In the genomic region with DNA sequence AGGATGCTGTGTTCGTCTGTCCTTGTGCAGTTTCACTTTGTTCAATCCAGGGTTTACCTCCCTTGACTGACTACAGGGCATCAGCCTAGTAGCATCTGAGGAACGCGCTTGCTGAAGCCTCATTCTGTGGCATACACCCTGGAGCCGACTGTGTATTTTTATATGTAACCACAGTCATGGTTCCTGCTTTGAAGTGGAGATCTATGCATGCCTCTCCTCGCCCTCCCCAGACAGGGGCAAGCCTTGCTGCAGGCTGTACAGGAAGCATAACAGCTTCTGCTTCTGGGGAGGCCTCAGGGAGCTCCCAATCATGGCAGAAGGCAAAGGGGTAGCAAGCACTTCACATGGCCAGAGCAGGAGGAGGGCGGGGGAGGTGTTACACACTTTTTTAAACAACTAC, we compare ENCODE assay signal across 19 cellular contexts.
DNase-seq lines count a peak whose midpoint lies in the region; ATAC-seq, FAIRE-seq and TF ChIP-seq lines count a peak whose summit lies in the region.
"Had no signal": no experiment of that assay in that cellular context is flagged by ENCODE, and none has a peak within 500 bp of the region (broad histone marks: within the 10 kb centered on the region; RNA-seq: fewer than 3 reads in every experiment).

No MANE protein-coding gene starts in this region.

- peaks cover 20% of the 10 kb centered on the region for H3K9me3 Mint-ChIP-seq in activated naive CD4-positive, alpha-beta T cell treated with anti-CD3 and anti-CD28 coated beads, Interleukin-2, amount 10 ng/mL, durations not matched to agents 7 days and 5 days

- H2AFZ ChIP-seq in H1 (ENCODE audit: low read length) = no peak overlapping the region

- H3K4me1 Mint-ChIP-seq in activated naive CD4-positive, alpha-beta T cell treated with anti-CD3 and anti-CD28 coated beads, Interleukin-2, amount 10 ng/mL, durations not matched to agents 7 days and 5 days = peaks cover 12% of the 10 kb centered on the region
- peaks cover 13% of the 10 kb centered on the region for H3K4me1 Mint-ChIP-seq in T-helper 17 cell

- peaks cover 0 to 4% of the 10 kb centered on the region in 2 experiments for H4K20me1 ChIP-seq in H1 (replicated peaks in 1 of 2; ENCODE audit: control insufficient read depth in 1 of 2, insufficient read depth in 2 of 2, low read length in 2 of 2)

- peak; percentile 26 for DNase-seq in activated naive CD4-positive, alpha-beta T cell treated with anti-CD3 and anti-CD28 coated beads, Interleukin-2, amount 10 ng/mL, durations not matched to agents 7 days and 5 days
- DNase-seq in activated naive CD4-positive, alpha-beta T cell (lab: John Stamatoyannopoulos, UW) = no peak
- DNase-seq in Daoy (ENCODE audit: low read depth) = peak; percentile 19
- DNase-seq in T-helper 17 cell = no peak
- DNase-seq in H1 (ENCODE audit: low read depth in 1 of 2, low spot score in 2 of 2) = no peak
- no peak for DNase-seq in kidney glomerular epithelial cell (lab: John Stamatoyannopoulos, UW)
- DNase-seq in Right ventricle myocardium superior = no peak
- DNase-seq: BE2C, DMS 273 treated with DMSO at 0.1 percent for 48 hours, EL, MG63, NCI-H1092 treated with DMSO at 0.1 percent for 48 hours, NCI-H1694, NCI-H2107, NCI-H226, NCI-H526, RPMI8226 had no signal

- no peak overlapping the region for H3K18ac ChIP-seq in H1 (ENCODE audit: extremely low read depth, low read length)

- FAIRE-seq in H1 (lab: Jason Lieb, UNC) = no peak
- FAIRE-seq: H54 had no signal

- peaks cover 3% of the 10 kb centered on the region; the same call in 1 of the 2 replicates for H3K23me2 ChIP-seq in H1 (ENCODE audit: low read depth, low read length)

- CTCF ChIA-PET in activated naive CD4-positive, alpha-beta T cell treated with anti-CD3 and anti-CD28 coated beads, Interleukin-2, amount 10 ng/mL, durations not matched to agents 7 days and 5 days (lab: Charles Lee) = no interaction called here
- CTCF ChIA-PET in H1 (lab: Charles Lee; ENCODE audit: partially characterized antibody) = interaction anchor here (1.3 kb wide), 1 partner anchor 23 kb away, joined by 4 read pairs; no protein-coding TSS in a partner anchor

- no peak overlapping the region for H3K4me3 Mint-ChIP-seq in activated naive CD4-positive, alpha-beta T cell treated with anti-CD3 and anti-CD28 coated beads, Interleukin-2, amount 10 ng/mL, durations not matched to agents 7 days and 5 days
- H3K4me3 Mint-ChIP-seq in T-helper 17 cell = peak overlapping the region; percentile 31

- no peaks in the 10 kb centered on the region for H3K79me1 ChIP-seq in H1 (ENCODE audit: low read depth, low read length)

- no peak overlapping the region for H4K8ac ChIP-seq in H1 (ENCODE audit: extremely low read depth, insufficient read depth, low read length)

- no peaks in the 10 kb centered on the region for H3K4me1 ChIP-seq in H1 (replicated peaks in 1 of 4; ENCODE audit: control insufficient read depth in 3 of 4, insufficient read depth in 4 of 4, low read length in 3 of 4)
- H3K4me1 ChIP-seq: BE2C had no signal

- no peak overlapping the region for H3K14ac ChIP-seq in H1 (ENCODE audit: insufficient read length)

- WGBS in H1 (ENCODE audit: extremely low coverage in 1 of 2, insufficient coverage in 1 of 2, insufficient read length in 1 of 2, insufficient replicate concordance in 2 of 2, low coverage in 1 of 2, low lambda C conversion rate in 2 of 2, missing lambda C conversion rate in 1 of 2), 2 experiments = 73% methylated on average over 3 of the region's 6 CpGs; no CpG with 5 or more reads in 1 of the 2 experiments

- H3K36me3 ChIP-seq in H1 (ENCODE audit: control insufficient read depth in 2 of 4, insufficient read depth in 4 of 4, low read length in 3 of 4) = no peaks in the 10 kb centered on the region
- H3K36me3 ChIP-seq: BE2C, MG63 had no signal

- intact Hi-C loops in Right ventricle myocardium superior (cut with DNase I) = no loop called here

- peak overlapping the region; percentile 16 for H3K27ac Mint-ChIP-seq in activated naive CD4-positive, alpha-beta T cell treated with anti-CD3 and anti-CD28 coated beads, Interleukin-2, amount 10 ng/mL, durations not matched to agents 7 days and 5 days
- peak overlapping the region; percentile 83 for H3K27ac Mint-ChIP-seq in T-helper 17 cell

- no peak for TF ChIP-seq RAD21 in H1 (IDR thresholded peaks at IDR 0.05 in 1 of 2, conservative IDR thresholded peaks at IDR 0.05 in 1 of 2; ENCODE audit: low read depth in 2 of 2, low read length in 2 of 2)

- peaks cover 13% of the 10 kb centered on the region for H3K36me3 Mint-ChIP-seq in activated naive CD4-positive, alpha-beta T cell treated with anti-CD3 and anti-CD28 coated beads, Interleukin-2, amount 10 ng/mL, durations not matched to agents 7 days and 5 days
- no peaks in the 10 kb centered on the region for H3K36me3 Mint-ChIP-seq in T-helper 17 cell (ENCODE audit: low read depth)

- H3K4me2 ChIP-seq in H1 (ENCODE audit: insufficient read depth in 1 of 2, low read depth in 2 of 2, low read length in 2 of 2) = no peak overlapping the region
- H3K4me2 ChIP-seq: KMS-11 had no signal

- H2BK20ac ChIP-seq in H1 (ENCODE audit: low read length) = no peak overlapping the region

- no peak for TF ChIP-seq POLR2A in H1 (IDR thresholded peaks at IDR 0.05; ENCODE audit: control extremely low read depth in 1 of 2, low read depth in 2 of 2, low read length in 2 of 2)

- no peak overlapping the region for H2BK120ac ChIP-seq in H1 (replicated peaks; ENCODE audit: low read depth, low read length)

- H4K91ac ChIP-seq in H1 (replicated peaks; ENCODE audit: insufficient read length, low read length) = no peak overlapping the region

- H2AK5ac ChIP-seq in H1 (ENCODE audit: low read depth, low read length) = no peak overlapping the region

- POLR2A ChIA-PET in H1 (lab: Charles Lee; ENCODE audit: partially characterized antibody) = no interaction called here

- H2BK5ac ChIP-seq in H1 (ENCODE audit: low read depth, low read length) = 0 out of 2 replicates have a peak overlapping the region, but pooled peaks have one; percentile 24

- H2BK15ac ChIP-seq in H1 (ENCODE audit: low read length) = no peak overlapping the region

- no peak overlapping the region for H3K4ac ChIP-seq in H1 (replicated peaks; ENCODE audit: insufficient read length, low read depth, low read length)

- no peak overlapping the region for H3K23ac ChIP-seq in H1 (ENCODE audit: insufficient read length)

- H3K27me3 Mint-ChIP-seq in activated naive CD4-positive, alpha-beta T cell treated with anti-CD3 and anti-CD28 coated beads, Interleukin-2, amount 10 ng/mL, durations not matched to agents 7 days and 5 days = peaks cover 11% of the 10 kb centered on the region
- H3K27me3 Mint-ChIP-seq in T-helper 17 cell = no peaks in the 10 kb centered on the region

- ATAC-seq in T-helper 17 cell (peak; percentile 66), Right ventricle myocardium superior (ENCODE audit: poor library complexity) (no peak)

- H3K27me3 ChIP-seq in H1 (replicated peaks in 1 of 4; ENCODE audit: control insufficient read depth in 3 of 4, extremely low read depth in 1 of 4, insufficient read depth in 3 of 4, low read length in 3 of 4) = no peaks in the 10 kb centered on the region
- H3K27me3 ChIP-seq: BE2C, MG63 had no signal

- no peak overlapping the region for H2BK12ac ChIP-seq in H1 (ENCODE audit: low read depth, low read length)

- H3K9ac ChIP-seq in H1 (replicated peaks in 1 of 4; ENCODE audit: extremely low read depth in 1 of 4, low read depth in 3 of 4, low read length in 3 of 4) = no peak overlapping the region
- H3K9ac ChIP-seq: KMS-11 had no signal

- H3K9me3 ChIP-seq in T-helper 17 cell (ENCODE audit: control insufficient read depth, low read length, poor library complexity, severe bottlenecking) (no peaks in the 10 kb centered on the region), H1 (ENCODE audit: insufficient read depth in 2 of 2, low read depth in 1 of 2, low read length in 1 of 2) (no peaks in the 10 kb centered on the region)
- H3K9me3 ChIP-seq: BE2C, MG63 had no signal

- no peak overlapping the region for H3K27ac ChIP-seq in H1 (ENCODE audit: low read depth, low read length)
- H3K27ac ChIP-seq: KMS-11 had no signal

- TF ChIP-seq EP300 in H1 (IDR thresholded peaks at IDR 0.05; ENCODE audit: borderline replicate concordance in 1 of 2, low read depth in 2 of 2, low read length in 2 of 2) = no peak

- H3K56ac ChIP-seq in H1 (replicated peaks; ENCODE audit: insufficient read length, low read depth, low read length) = no peak overlapping the region

- H3K79me2 ChIP-seq in H1 (ENCODE audit: control insufficient read depth in 1 of 2, insufficient read depth in 2 of 2, low read length in 2 of 2) = no peaks in the 10 kb centered on the region

- H4K5ac ChIP-seq in H1 (ENCODE audit: insufficient read length, low read depth, low read length) = no peak overlapping the region

- H3K4me3 ChIP-seq in H1 (ENCODE audit: extremely low read depth in 1 of 4, insufficient read depth in 2 of 4, low read depth in 3 of 4, low read length in 4 of 4) = no peak overlapping the region
- H3K4me3 ChIP-seq: MG63 had no signal

- no peak for TF ChIP-seq CTCF in H1 (IDR thresholded peaks at IDR 0.05; ENCODE audit: control extremely low read depth in 1 of 3, insufficient read depth in 1 of 3, low read depth in 1 of 3, low read length in 3 of 3)

TF ChIP-seq in H1, 55 proteins besides CTCF, POLR2A, EP300 and RAD21 (continues in another document):
- TF ChIP-seq TAF7 (optimal IDR thresholded peaks at IDR 0.05; ENCODE audit: borderline replicate concordance, low read depth, low read length) (no peak), POLR2AphosphoS5 (IDR thresholded peaks at IDR 0.05; ENCODE audit: low read depth, low read length) (no peak)
- TF ChIP-seq, protein P1, sequence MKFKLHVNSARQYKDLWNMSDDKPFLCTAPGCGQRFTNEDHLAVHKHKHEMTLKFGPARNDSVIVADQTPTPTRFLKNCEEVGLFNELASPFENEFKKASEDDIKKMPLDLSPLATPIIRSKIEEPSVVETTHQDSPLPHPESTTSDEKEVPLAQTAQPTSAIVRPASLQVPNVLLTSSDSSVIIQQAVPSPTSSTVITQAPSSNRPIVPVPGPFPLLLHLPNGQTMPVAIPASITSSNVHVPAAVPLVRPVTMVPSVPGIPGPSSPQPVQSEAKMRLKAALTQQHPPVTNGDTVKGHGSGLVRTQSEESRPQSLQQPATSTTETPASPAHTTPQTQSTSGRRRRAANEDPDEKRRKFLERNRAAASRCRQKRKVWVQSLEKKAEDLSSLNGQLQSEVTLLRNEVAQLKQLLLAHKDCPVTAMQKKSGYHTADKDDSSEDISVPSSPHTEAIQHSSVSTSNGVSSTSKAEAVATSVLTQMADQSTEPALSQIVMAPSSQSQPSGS (IDR thresholded peaks at IDR 0.05; ENCODE audit: low read length) = no peak

Comparison
In these comparisons a context has a peak if more than half of its experiments do, and no peak if none do; other contexts are left out.
1. DNase-seq: peak in activated naive CD4-positive, alpha-beta T cell treated with anti-CD3 and anti-CD28 coated beads, Interleukin-2, amount 10 ng/mL, durations not matched to agents 7 days and 5 days (single experiment) and Daoy (single experiment); none in activated naive CD4-positive, alpha-beta T cell (0 of 4), T-helper 17 cell (0 of 3), H1 (0 of 2), kidney glomerular epithelial cell (single experiment) and Right ventricle myocardium superior (single experiment).